ENCODE assay signal across 33 cellular contexts in genomic region chr5:120012441-120012840, GRCh38.
"Had no signal": no experiment of that assay in that cellular context is flagged by ENCODE, and none has a peak within 500 bp of the region (broad histone marks: within the 10 kb centered on the region; RNA-seq: fewer than 3 reads in every experiment).

No MANE protein-coding gene starts in this region.

- DNase-seq: Karpas-422, Kasumi-1, KG1, MG63, MM.1S, MV-4-11, NCI-H1048, NCI-H1092, NCI-H1092 treated with DMSO at 0.1 percent for 48 hours, NCI-H1105, NCI-H1105 treated with DMSO at 0.1 percent for 48 hours, NCI-H1417, NCI-H1417 treated with DMSO at 0.1 percent for 48 hours, NCI-H1436, NCI-H1436 treated with DMSO at 0.1 percent for 48 hours, NCI-H146, NCI-H1694, NCI-H1694 treated with DMSO at 0.1 percent for 48 hours, NCI-H187, NCI-H187 treated with DMSO at 0.1 percent for 48 hours, NCI-H1930, NCI-H2029, NCI-H2029 treated with DMSO at 0.1 percent for 48 hours, NCI-H2081, NCI-H2081 treated with DMSO at 0.1 percent for 48 hours, NCI-H2107, NCI-H2171, NCI-H2171 treated with DMSO at 0.1 percent for 48 hours, NCI-H2227 treated with DMSO at 0.1 percent for 48 hours, NCI-H226, NCI-H345, NCI-H446, NCI-H446 treated with DMSO at 0.1 percent for 48 hours had no signal
